Comparison of ENCODE assay signal across 8 cellular contexts in the genomic region with DNA sequence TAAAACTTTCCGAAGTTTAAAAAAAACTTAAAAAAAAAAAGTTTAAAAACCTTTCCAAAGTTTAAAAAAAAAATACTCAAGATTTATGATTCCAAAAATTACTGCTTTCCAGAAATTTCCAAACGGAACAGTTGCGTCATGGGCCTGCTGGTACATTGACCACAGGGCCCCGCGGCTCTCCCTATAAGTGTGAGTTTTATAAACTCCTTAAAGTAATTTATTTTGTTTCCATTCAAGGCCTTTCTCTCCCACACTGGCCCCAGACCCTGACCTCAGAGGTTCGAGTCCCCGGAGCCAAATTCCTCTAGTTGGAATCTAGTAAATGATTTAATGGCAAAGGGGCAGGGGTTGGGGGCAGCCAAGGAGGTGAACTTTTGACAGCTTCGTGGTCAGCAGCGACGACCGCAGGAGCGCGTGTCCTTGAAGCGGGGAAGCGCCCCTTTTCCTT.
DNase-seq lines count a peak whose midpoint lies in the region; ATAC-seq, FAIRE-seq and TF ChIP-seq lines count a peak whose summit lies in the region.

No MANE protein-coding gene starts in this region.

- DNase-seq in astrocyte of the spinal cord (ENCODE audit: low read depth, low spot score) = no peak
- DNase-seq in keratinocyte (ENCODE audit: low read depth, low spot score) = no peak
- no peak for DNase-seq in substantia nigra (lab: John Stamatoyannopoulos, UW)
- DNase-seq in stimulated activated naive CD4-positive, alpha-beta T cell treated with Interleukin-2 at 50 U/mL for 16 hours (lab: John Stamatoyannopoulos, UW) = no peak
- no peak for DNase-seq in NCI-H1092 (lab: John Stamatoyannopoulos, UW)
- no peak for DNase-seq in activated effector memory CD4-positive, alpha-beta T cell treated with anti-CD3 and anti-CD28 coated beads, Interleukin-2, amount 50 U/mL, for 16 hours

- no peak overlapping the region for H3K27ac ChIP-seq in HUES6 (ENCODE audit: low read depth, low read length)
- no peak overlapping the region for H3K27ac ChIP-seq in keratinocyte (ENCODE audit: control insufficient read depth, insufficient read depth, low read length)
- peak overlapping the region; percentile 83 for H3K27ac ChIP-seq in substantia nigra (ENCODE audit: low read depth, low read length, poor library complexity, severe bottlenecking)

- TF ChIP-seq CTCF in astrocyte of the spinal cord (IDR thresholded peaks at IDR 0.05; ENCODE audit: low read depth, low read length) (no peak), keratinocyte (optimal IDR thresholded peaks at IDR 0.05 in 1 of 3, IDR thresholded peaks at IDR 0.05 in 1 of 3, conservative IDR thresholded peaks at IDR 0.05 in 1 of 3; ENCODE audit: extremely low read depth in 1 of 3, insufficient read depth in 2 of 3, low read length in 3 of 3) (no peak)

- H3K36me3 ChIP-seq in HUES6 (ENCODE audit: control insufficient read depth, insufficient read depth, low read length) (no peaks in the 10 kb centered on the region), keratinocyte (ENCODE audit: control insufficient read depth in 2 of 2, extremely low read depth in 1 of 2, insufficient read depth in 2 of 2, low read length in 2 of 2) (no peaks in the 10 kb centered on the region)

- no peaks in the 10 kb centered on the region for H4K20me1 ChIP-seq in keratinocyte (ENCODE audit: control insufficient read depth, extremely low read depth, insufficient read depth, low read length)

- H3K4me1 ChIP-seq in HUES6 (ENCODE audit: control insufficient read depth, insufficient read depth, low read length) (peaks cover 12% of the 10 kb centered on the region; the same call in 1 of the 2 replicates), keratinocyte (ENCODE audit: control insufficient read depth, extremely low read depth, insufficient read depth, low read length) (peaks cover 8% of the 10 kb centered on the region)

- no peaks in the 10 kb centered on the region for H3K27me3 ChIP-seq in HUES6 (ENCODE audit: control insufficient read depth, insufficient read depth, low read length)
- H3K27me3 ChIP-seq in keratinocyte (ENCODE audit: control insufficient read depth, extremely low read depth, insufficient read depth, low read length) = no peaks in the 10 kb centered on the region

- H3K4me2 ChIP-seq in keratinocyte (ENCODE audit: control insufficient read depth, extremely low read depth, insufficient read depth, low read depth, low read length) = peak overlapping the region; percentile 82

- no peak for FAIRE-seq in keratinocyte (lab: Jason Lieb, UNC)

- H3K9me3 ChIP-seq in HUES6 (ENCODE audit: control insufficient read depth, insufficient read depth, low read depth, low read length) (no peaks in the 10 kb centered on the region), keratinocyte (ENCODE audit: control insufficient read depth, low read depth, low read length) (no peaks in the 10 kb centered on the region)

- H2AFZ ChIP-seq in keratinocyte (ENCODE audit: control insufficient read depth, low read length) = peak overlapping the region; percentile 73

- no peak for ATAC-seq in GM21423 (IDR thresholded peaks at IDR 0.05; ENCODE audit: unreplicated experiment)

- H3K9me1 ChIP-seq in keratinocyte (ENCODE audit: control insufficient read depth, extremely low read depth, insufficient read depth, low read length) = no peaks in the 10 kb centered on the region

- peak overlapping the region; percentile 80 for H3K4me3 ChIP-seq in HUES6 (ENCODE audit: low read depth, low read length)
- peak overlapping the region; percentile 27 for H3K4me3 ChIP-seq in astrocyte of the spinal cord (ENCODE audit: low read depth, low read length)
- peak overlapping the region in 1 of 3 experiments; percentile 38 for H3K4me3 ChIP-seq in keratinocyte (ENCODE audit: control insufficient read depth in 2 of 3, extremely low read depth in 1 of 3, insufficient read depth in 2 of 3, low read depth in 1 of 3, low read length in 3 of 3)

- dilution Hi-C loops in keratinocyte (cut with MboI; ENCODE audit: extremely low pct_ligation_motif_present, low sequenced_read_pairs) = no loop called here

- in situ Hi-C loops in astrocyte of the spinal cord (cut with HindIII; ENCODE audit: low sequenced_read_pairs) = no loop called here

- H3K79me2 ChIP-seq in keratinocyte (ENCODE audit: control insufficient read depth, insufficient read depth, low read length) = no peaks in the 10 kb centered on the region

- H3K9ac ChIP-seq in HUES6 (ENCODE audit: low read length) = no peak overlapping the region
- no peak overlapping the region for H3K9ac ChIP-seq in keratinocyte (ENCODE audit: control insufficient read depth, extremely low read depth, insufficient read depth, low read length)
